Comparison of ENCODE assay signal across 8 cellular contexts in genomic region chr11:14414470-14415461, GRCh38. TPM values are rescaled to one million over a fixed set of nuclear protein-coding genes. Genes with fewer than 3 reads are reported as not detected.
DNase-seq lines count a peak whose midpoint lies in the region; ATAC-seq lines count a peak whose summit lies in the region.

No MANE protein-coding gene starts in this region.

- DNase-seq in KG1 (lab: John Stamatoyannopoulos, UW) (peak; percentile 38), AG08396 (ENCODE audit: low spot score) (no peak), OCI-M2 (lab: John Stamatoyannopoulos, UW; ENCODE audit: unreplicated experiment) (no peak), NCI-H2227 (lab: John Stamatoyannopoulos, UW; ENCODE audit: unreplicated experiment) (no peak), ACHN (no peak)
- DNase-seq in activated T-cell treated with anti-CD3 and anti-CD28 coated beads, Interleukin-2, amount 50 U/mL, for 24 hours: peak; percentile 71
- DNase-seq in naive thymus-derived CD8-positive, alpha-beta T cell: peak; percentile 38 to 88 (median 71)

- in situ Hi-C loops in ACHN (cut with HindIII; ENCODE audit: low pct_ligation_motif_present, low pct_unique_long_range_greater_than_20kb, low sequenced_read_pairs): no loop called here

- peak overlapping the region; percentile 58 for H3K4me3 Mint-ChIP-seq in activated T-cell treated with anti-CD3 and anti-CD28 coated beads, Interleukin-2, amount 50 U/mL, for 24 hours
- peak overlapping the region; percentile 10 to 90 (median 70) for H3K4me3 Mint-ChIP-seq in naive thymus-derived CD8-positive, alpha-beta T cell

- peak; percentile 73 for ATAC-seq in GM19468 (IDR thresholded peaks at IDR 0.05; ENCODE audit: extremely low read depth, unreplicated experiment)
- ATAC-seq in naive thymus-derived CD8-positive, alpha-beta T cell: peak; percentile 100

- H3K9me3 Mint-ChIP-seq in activated T-cell treated with anti-CD3 and anti-CD28 coated beads, Interleukin-2, amount 50 U/mL, for 24 hours: no peaks in the 10 kb centered on the region
- no peaks in the 10 kb centered on the region for H3K9me3 Mint-ChIP-seq in naive thymus-derived CD8-positive, alpha-beta T cell

- no peaks in the 10 kb centered on the region for H3K27me3 Mint-ChIP-seq in activated T-cell treated with anti-CD3 and anti-CD28 coated beads, Interleukin-2, amount 50 U/mL, for 24 hours
- no peaks in the 10 kb centered on the region for H3K27me3 Mint-ChIP-seq in naive thymus-derived CD8-positive, alpha-beta T cell

- H3K4me1 Mint-ChIP-seq in activated T-cell treated with anti-CD3 and anti-CD28 coated beads, Interleukin-2, amount 50 U/mL, for 24 hours (ENCODE audit: low read depth): peaks cover 41% of the 10 kb centered on the region
- H3K4me1 Mint-ChIP-seq in naive thymus-derived CD8-positive, alpha-beta T cell: peaks cover 21 to 57% (median 39%) of the 10 kb centered on the region in 4 donors

- H3K36me3 Mint-ChIP-seq in activated T-cell treated with anti-CD3 and anti-CD28 coated beads, Interleukin-2, amount 50 U/mL, for 24 hours (ENCODE audit: low read depth): no peaks in the 10 kb centered on the region
- H3K36me3 Mint-ChIP-seq in naive thymus-derived CD8-positive, alpha-beta T cell: no peaks in the 10 kb centered on the region

- POLR2A ChIA-PET in naive thymus-derived CD8-positive, alpha-beta T cell (lab: Charles Lee): interaction anchor here (0.6 kb wide), 2 partner anchors 13 to 40 kb away, joined by 3 to 5 read pairs; no protein-coding TSS in a partner anchor

- peak overlapping the region; percentile 95 for H3K27ac Mint-ChIP-seq in activated T-cell treated with anti-CD3 and anti-CD28 coated beads, Interleukin-2, amount 50 U/mL, for 24 hours
- H3K27ac Mint-ChIP-seq in naive thymus-derived CD8-positive, alpha-beta T cell: peak overlapping the region; percentile 26 to 88 (median 77)

RNA-seq across cellular contexts. Expression of gene RRAS2, which starts 55.8 kb away (rescaled TPM):
- 10 to 100 TPM; 16.0 to 16.2 TPM for total RNA-seq in naive thymus-derived CD8-positive, alpha-beta T cell
- polyA plus RNA-seq in naive thymus-derived CD8-positive, alpha-beta T cell: 10 to 100 TPM in 2 of 3 donors, 1 to 10 TPM in 1; 6.1 to 19.0 (median 10.0) TPM

Comparison
In these comparisons a context has a peak if more than half of its experiments do, and no peak if none do; other contexts are left out.
1. DNase-seq: peak in KG1 (single experiment), activated T-cell treated with anti-CD3 and anti-CD28 coated beads, Interleukin-2, amount 50 U/mL, for 24 hours (single experiment) and naive thymus-derived CD8-positive, alpha-beta T cell (10 of 10); none in AG08396 (single experiment), OCI-M2 (single experiment), NCI-H2227 (single experiment) and ACHN (single experiment).